In genomic region chr21:45818904-45819285, GRCh38 we compare ENCODE assay signal across 8 cellular contexts.
DNase-seq lines count a peak whose midpoint lies in the region; ATAC-seq and TF ChIP-seq lines count a peak whose summit lies in the region.

No MANE protein-coding gene starts in this region.

- H2BK120ac ChIP-seq in mesendoderm (ENCODE audit: low read depth, low read length), result no peak overlapping the region

- H2AFZ ChIP-seq in PC-9 (no peak overlapping the region), osteoblast (ENCODE audit: low read length) (no peak overlapping the region)

- intact Hi-C loops in PC-9 (cut with micrococcal nuclease; ENCODE audit: unreplicated experiment), result loop anchor here (2.0 kb wide), 1 partner anchor 264 kb away; no protein-coding TSS in a partner anchor
- intact Hi-C loops in Right ventricle myocardium superior (cut with DNase I), result no loop called here

- H3K79me1 ChIP-seq in mesendoderm (ENCODE audit: low read length), result no peaks in the 10 kb centered on the region

- H3K9me2 ChIP-seq in PC-9 (ENCODE audit: insufficient read depth), result no peaks in the 10 kb centered on the region

- H3K36me3 ChIP-seq in PC-9 (ENCODE audit: low read depth) (no peaks in the 10 kb centered on the region), osteoblast (ENCODE audit: insufficient read depth, low read length) (no peaks in the 10 kb centered on the region), HAP-1 (replicated peaks) (no peaks in the 10 kb centered on the region), mesendoderm (ENCODE audit: control insufficient read depth, insufficient read depth, low read length) (no peaks in the 10 kb centered on the region)

- CTCF ChIA-PET in PC-9 (lab: Charles Lee), result no interaction called here

- no peak overlapping the region for H2BK15ac ChIP-seq in mesendoderm (replicated peaks; ENCODE audit: low read depth)

- H4K20me1 ChIP-seq in PC-9 (ENCODE audit: insufficient read depth) (no peaks in the 10 kb centered on the region), osteoblast (ENCODE audit: insufficient read depth, low read length) (no peaks in the 10 kb centered on the region)

- peaks cover 16% of the 10 kb centered on the region; the same call in 1 of the 2 replicates for H3K4me1 ChIP-seq in PC-9 (replicated peaks; ENCODE audit: insufficient read depth)
- peaks cover 21% of the 10 kb centered on the region for H3K4me1 ChIP-seq in osteoblast (ENCODE audit: insufficient read depth, low read length)
- H3K4me1 ChIP-seq in HAP-1, result 0 out of 2 replicates have a peak, but pooled peaks cover 2% of the 10 kb centered on the region
- no peaks in the 10 kb centered on the region for H3K4me1 ChIP-seq in mesendoderm (ENCODE audit: control insufficient read depth, low read depth, low read length)

- H4K5ac ChIP-seq in mesendoderm (ENCODE audit: low read length), result no peak overlapping the region

- peaks cover 13% of the 10 kb centered on the region; the same call in 1 of the 2 replicates for H3K27me3 ChIP-seq in PC-9 (ENCODE audit: insufficient read depth, low read depth)
- peaks cover 4% of the 10 kb centered on the region for H3K27me3 ChIP-seq in osteoblast (ENCODE audit: insufficient read depth, low read length)
- H3K27me3 ChIP-seq in HAP-1 (ENCODE audit: low read depth), result no peaks in the 10 kb centered on the region
- H3K27me3 ChIP-seq in mesendoderm (ENCODE audit: insufficient read depth, low read length, poor library complexity), result no peaks in the 10 kb centered on the region

- no peak for ATAC-seq in Right ventricle myocardium superior (ENCODE audit: poor library complexity)

- DNase-seq in Daoy (ENCODE audit: low read depth) (peak; percentile 96), PC-9 (no peak), osteoblast (ENCODE audit: insufficient read length, low spot score, missing footprints) (peak; percentile 92), NCI-H2081 treated with DMSO at 0.1 percent for 48 hours (lab: John Stamatoyannopoulos, UW) (no peak), Right ventricle myocardium superior (no peak), HAP-1 (ENCODE audit: low spot score in 2 of 2) (no peak), mesendoderm (no peak)
- DNase-seq in activated gamma-delta T cell treated with anti-CD3 and anti-CD28 coated beads, Interleukin-2, amount 50 U/mL, for 16 hours (ENCODE audit: low read depth), result peak; percentile 55

- H3K79me2 ChIP-seq in PC-9 (ENCODE audit: low read depth), result no peaks in the 10 kb centered on the region
- H3K79me2 ChIP-seq in osteoblast (ENCODE audit: insufficient read depth, low read length), result no peaks in the 10 kb centered on the region
- H3K79me2 ChIP-seq in mesendoderm (ENCODE audit: control insufficient read depth, insufficient read depth, low read length), result no peaks in the 10 kb centered on the region

- no peak overlapping the region for H4K8ac ChIP-seq in mesendoderm (ENCODE audit: low read depth, low read length)

- H2BK5ac ChIP-seq in mesendoderm (ENCODE audit: low read length), result no peak overlapping the region

- peaks cover 14% of the 10 kb centered on the region; the same call in 1 of the 2 replicates for H3F3A ChIP-seq in PC-9 (ENCODE audit: insufficient read depth, low read depth)

- H3K4ac ChIP-seq in mesendoderm (ENCODE audit: low read depth, low read length), result no peak overlapping the region

- no peaks in the 10 kb centered on the region for H3K9me3 ChIP-seq in PC-9 (ENCODE audit: insufficient read depth, low read depth)
- H3K9me3 ChIP-seq in osteoblast (ENCODE audit: low read depth, low read length), result no peaks in the 10 kb centered on the region
- no peaks in the 10 kb centered on the region for H3K9me3 ChIP-seq in HAP-1

- H3K56ac ChIP-seq in mesendoderm (ENCODE audit: low read length), result no peak overlapping the region

- H2AK5ac ChIP-seq in mesendoderm (ENCODE audit: low read length), result no peak overlapping the region

- H3K4me3 ChIP-seq in PC-9 (no peak overlapping the region), osteoblast (ENCODE audit: insufficient read depth, low read length) (no peak overlapping the region), HAP-1 (no peak overlapping the region), mesendoderm (ENCODE audit: low read length) (no peak overlapping the region)

- no TSS peak for BruUV-seq in PC-9 (replicated peaks; lab: Mats Ljungman, UMichigan)

- H3K9ac ChIP-seq in mesendoderm (ENCODE audit: low read length), result no peak overlapping the region

- H3K23ac ChIP-seq in mesendoderm (ENCODE audit: low read length), result no peak overlapping the region

- H3K4me2 ChIP-seq in PC-9, result peak overlapping the region; percentile 14
- peak overlapping the region; percentile 60 for H3K4me2 ChIP-seq in osteoblast (ENCODE audit: insufficient read depth, low read length)
- H3K4me2 ChIP-seq in mesendoderm (ENCODE audit: low read length), result no peak overlapping the region

- in situ Hi-C loops in HAP-1 (cut with MboI; ENCODE audit: low sequenced_read_pairs), result loop anchor here (5.0 to 25.0 kb wide), 2 partner anchors 262 to 532 kb away; partner anchors contain the start of gene POFUT2

- TF ChIP-seq CTCF in PC-9 (conservative IDR thresholded peaks at IDR 0.05), result no peak
- TF ChIP-seq CTCF in osteoblast (IDR thresholded peaks at IDR 0.05; ENCODE audit: extremely low read depth, low read depth, low read length), result no peak

- H3K18ac ChIP-seq in mesendoderm (ENCODE audit: low read length), result no peak overlapping the region

- no CpG with 5 or more reads among the region's 8 CpGs for WGBS in mesendoderm (ENCODE audit: extremely low coverage, insufficient coverage, low lambda C conversion rate)

- POLR2A ChIA-PET in PC-9 (lab: Charles Lee; ENCODE audit: unreplicated experiment), result interaction anchor here (0.5 to 0.6 kb wide), 2 partner anchors 40 to 302 kb away, joined by 3 read pairs; no protein-coding TSS in a partner anchor

- H3K27ac ChIP-seq in PC-9, result no peak overlapping the region; the same call in 1 of the 2 replicates
- H3K27ac ChIP-seq in osteoblast (ENCODE audit: low read depth, low read length), result peak overlapping the region; percentile 84
- H3K27ac ChIP-seq in mesendoderm (ENCODE audit: low read depth, low read length), result no peak overlapping the region

Comparison
In these comparisons a context has a peak if more than half of its experiments do, and no peak if none do; other contexts are left out.
1. DNase-seq: peak in Daoy (single experiment), activated gamma-delta T cell treated with anti-CD3 and anti-CD28 coated beads, Interleukin-2, amount 50 U/mL, for 16 hours (single experiment) and osteoblast (single experiment); none in PC-9 (0 of 2), NCI-H2081 treated with DMSO at 0.1 percent for 48 hours (single experiment), Right ventricle myocardium superior (single experiment), HAP-1 (0 of 2) and mesendoderm (single experiment).